ENCODE assay signal across 8 cellular contexts in the genomic region with DNA sequence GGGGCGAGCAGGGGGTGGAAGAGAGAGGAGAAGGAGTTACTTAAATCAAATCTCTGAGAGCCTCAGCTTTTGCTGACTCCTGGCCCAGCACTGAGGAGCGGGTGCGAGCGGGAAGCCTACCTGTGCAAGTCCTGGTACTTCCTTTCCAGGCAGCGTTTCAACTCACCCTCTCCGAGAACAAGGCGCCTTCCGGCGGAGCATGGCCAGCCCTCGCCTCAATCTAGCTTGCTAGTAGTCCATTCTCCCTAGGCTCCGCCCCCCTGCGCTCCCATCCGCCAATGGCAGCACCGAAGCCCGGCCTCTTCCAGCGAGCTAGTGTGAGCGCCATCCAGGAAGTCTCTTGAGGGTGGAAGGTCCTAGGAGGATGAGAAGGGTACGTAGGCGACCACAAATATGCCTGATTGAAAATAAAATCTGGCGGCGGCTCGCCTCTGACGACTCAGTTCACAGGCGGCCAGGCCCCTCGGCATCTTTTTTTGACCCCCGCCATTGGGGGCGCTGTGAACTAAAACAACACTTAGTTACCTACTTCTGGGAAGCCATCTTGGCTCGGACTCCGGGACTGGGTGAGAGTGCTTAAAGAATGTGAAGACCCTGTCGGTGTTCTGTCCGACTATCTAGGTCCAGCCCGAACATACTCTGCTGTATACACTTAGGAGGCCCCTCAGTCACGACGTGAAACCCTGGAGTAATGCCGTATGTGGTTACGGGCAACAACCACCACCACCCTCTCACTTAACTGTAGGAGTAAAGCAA. TPM values are rescaled to one million over a fixed set of nuclear protein-coding genes. Genes with fewer than 3 reads are reported as not detected.
DNase-seq lines count a peak whose midpoint lies in the region; ATAC-seq and TF ChIP-seq lines count a peak whose summit lies in the region.

CHD8 (minus strand) TSS at position 212 of the 756 bp plus-strand sequence. CDS start 24,480 bp downstream, outside the sequence.

- no peaks in the 10 kb centered on the region for H3K27me3 Mint-ChIP-seq in activated naive CD8-positive, alpha-beta T cell

- CTCF ChIA-PET in GM10248 (lab: Yijun Ruan, JAX), result interaction anchor here (0.7 to 3.7 kb wide), 23 partner anchors 10 to 241 kb away, joined by 3 to 40 read pairs (median 4); partner anchors contain the start of genes METTL3, RAB2B and TOX4

- peak; percentile 98 for DNase-seq in GM10248 (ENCODE audit: extremely low spot score)
- peak; percentile 100 for DNase-seq in NCI-H1092 (lab: John Stamatoyannopoulos, UW)
- peak; percentile 90 for DNase-seq in SKM-1 (lab: John Stamatoyannopoulos, UW; ENCODE audit: unreplicated experiment)
- peak; percentile 100 for DNase-seq in glomerular visceral epithelial cell (ENCODE audit: extremely low spot score)
- DNase-seq in osteoblast (ENCODE audit: insufficient read length, low spot score, missing footprints), result peak; percentile 97

- H4K20me1 ChIP-seq in osteoblast (ENCODE audit: insufficient read depth, low read length), result peaks cover 9% of the 10 kb centered on the region

- H3K4me3 Mint-ChIP-seq in activated naive CD8-positive, alpha-beta T cell, result peak within 1 kb of the TSS; percentile 95

- ATAC-seq in HG02588 (IDR thresholded peaks at IDR 0.05; ENCODE audit: unreplicated experiment), result peak; percentile 97

- H3K4me3 ChIP-seq in osteoblast (ENCODE audit: insufficient read depth, low read length), result peak within 1 kb of the TSS; percentile 100
- peak within 1 kb of the TSS; percentile 94 for H3K4me3 ChIP-seq in thymus (ENCODE audit: low read length)

- H3K27ac ChIP-seq in osteoblast (ENCODE audit: low read depth, low read length) (peak within 1 kb of the TSS; percentile 92), thymus (ENCODE audit: low read depth) (peak within 1 kb of the TSS; percentile 99)

- peaks cover 13% of the 10 kb centered on the region for H3K36me3 ChIP-seq in osteoblast (ENCODE audit: insufficient read depth, low read length)
- H3K36me3 ChIP-seq in thymus (ENCODE audit: control insufficient read depth, insufficient read depth), result peaks cover 5% of the 10 kb centered on the region

- H3K9me3 Mint-ChIP-seq in activated naive CD8-positive, alpha-beta T cell (ENCODE audit: low read depth), result no peaks in the 10 kb centered on the region

- peaks cover 47% of the 10 kb centered on the region for H3K79me2 ChIP-seq in osteoblast (ENCODE audit: insufficient read depth, low read length)

- under 1% methylated on average over 36 of the region's 36 CpGs for WGBS in thymus

- H3K4me1 Mint-ChIP-seq in activated naive CD8-positive, alpha-beta T cell (ENCODE audit: low read depth), result peaks cover 39% of the 10 kb centered on the region

- H3K4me2 ChIP-seq in osteoblast (ENCODE audit: insufficient read depth, low read length), result peak within 1 kb of the TSS; percentile 99

- POLR2A ChIA-PET in GM10248 (lab: Yijun Ruan, JAX), result interaction anchor here (0.6 to 1.8 kb wide), 6 partner anchors 11 to 149 kb away, joined by 3 to 22 read pairs (median 3); partner anchors contain the start of gene METTL3

- peak within 1 kb of the TSS; percentile 96 for H3K27ac Mint-ChIP-seq in activated naive CD8-positive, alpha-beta T cell

- peak; percentile 73 for TF ChIP-seq CTCF in GM10248 (IDR thresholded peaks at IDR 0.05; ENCODE audit: control extremely low read depth, extremely low read depth, low read depth, missing control alignments)
- TF ChIP-seq CTCF in osteoblast (IDR thresholded peaks at IDR 0.05; ENCODE audit: extremely low read depth, low read depth, low read length), result peak; percentile 78

- H2AFZ ChIP-seq in osteoblast (ENCODE audit: low read length), result peak within 1 kb of the TSS; percentile 98

- H3K27me3 ChIP-seq in osteoblast (ENCODE audit: insufficient read depth, low read length), result no peaks in the 10 kb centered on the region
- no peaks in the 10 kb centered on the region for H3K27me3 ChIP-seq in thymus (ENCODE audit: control insufficient read depth, insufficient read depth)

- H3K9me3 ChIP-seq in osteoblast (ENCODE audit: low read depth, low read length) (no peaks in the 10 kb centered on the region), thymus (ENCODE audit: control insufficient read depth) (no peaks in the 10 kb centered on the region)

- H3K4me1 ChIP-seq in osteoblast (ENCODE audit: insufficient read depth, low read length) (peaks cover 8% of the 10 kb centered on the region), thymus (ENCODE audit: control insufficient read depth, insufficient read depth, low read length) (peaks cover 11% of the 10 kb centered on the region)

- H3K36me3 Mint-ChIP-seq in activated naive CD8-positive, alpha-beta T cell, result peaks cover 8% of the 10 kb centered on the region

RNA-seq across cellular contexts. Expression of gene CHD8, which starts in this region (rescaled TPM):
- 55.4 and 66.3 TPM in 2 replicates for total RNA-seq in osteoblast
- polyA plus RNA-seq in thymus, result 36.8 TPM

Comparison
In these comparisons a context has a peak if more than half of its experiments do, and no peak if none do; other contexts are left out.
1. Peak in every context shown above with its lines: DNase-seq, ATAC-seq, H3K4me3 ChIP-seq and H3K27ac ChIP-seq.